In the genomic region with DNA sequence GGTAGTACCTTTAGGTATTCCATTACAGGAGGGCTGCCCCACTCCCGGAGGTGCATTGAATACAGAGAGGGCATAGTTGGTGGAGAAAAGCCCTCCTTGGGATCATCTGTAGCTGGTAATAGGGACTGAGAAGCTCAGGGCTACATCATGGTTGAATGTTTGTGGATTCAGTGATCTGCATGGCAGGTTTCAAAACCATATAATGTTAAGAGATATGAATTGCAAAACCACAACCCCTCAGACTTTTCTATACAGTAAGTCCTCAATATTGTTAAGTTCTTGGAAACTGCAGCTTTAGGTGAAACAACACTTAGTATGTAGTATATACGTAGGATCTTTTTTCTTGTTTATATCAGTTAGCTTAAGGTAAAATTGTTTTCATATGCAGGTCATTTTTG, we compare ENCODE assay signal across 10 cellular contexts. TPM values are rescaled to one million over a fixed set of nuclear protein-coding genes. Genes with fewer than 3 reads are reported as not detected.
DNase-seq lines count a peak whose midpoint lies in the region; ATAC-seq, FAIRE-seq and TF ChIP-seq lines count a peak whose summit lies in the region.
"Had no signal": no experiment of that assay in that cellular context is flagged by ENCODE, and none has a peak within 500 bp of the region (broad histone marks: within the 10 kb centered on the region; RNA-seq: fewer than 3 reads in every experiment).

No MANE protein-coding gene starts in this region.

- SMC1A ChIA-PET in GM12878 (lab: Charles Lee; ENCODE audit: uncharacterized antibody, unreplicated experiment): interaction anchor here (0.6 to 2.5 kb wide), 10 partner anchors 10 to 116 kb away, joined by 3 to 7 read pairs (median 3); no protein-coding TSS in a partner anchor

- TF ChIP-seq EP300 in GM12878 (IDR thresholded peaks at IDR 0.05; ENCODE audit: borderline replicate concordance in 1 of 2, control insufficient read depth in 1 of 2, low read depth in 2 of 2, low read length in 2 of 2) (no peak), tibial nerve (IDR thresholded peaks at IDR 0.05) (no peak)

- H3K27me3 ChIP-seq in GM12878 (replicated peaks in 1 of 2; ENCODE audit: control insufficient read depth in 2 of 2, insufficient read depth in 2 of 2, low read length in 1 of 2) (no peaks in the 10 kb centered on the region), tibial nerve (no peaks in the 10 kb centered on the region)

- H3K27ac ChIP-seq in GM12878 (ENCODE audit: control insufficient read depth, insufficient read depth): peak overlapping the region; percentile 2; the same call in 1 of the 2 replicates
- no peak overlapping the region for H3K27ac ChIP-seq in tibial nerve

- ATAC-seq in GM19463 (IDR thresholded peaks at IDR 0.05; ENCODE audit: unreplicated experiment): peak; percentile 31
- ATAC-seq in HG03066 (IDR thresholded peaks at IDR 0.05; ENCODE audit: low read depth, unreplicated experiment): peak; percentile 41
- ATAC-seq in GM12878: peak; percentile 76
- ATAC-seq in naive thymus-derived CD8-positive, alpha-beta T cell: no peak

- TF ChIP-seq POLR2A in GM12878 (IDR thresholded peaks at IDR 0.05; ENCODE audit: low read depth, low read length) (no peak), tibial nerve (IDR thresholded peaks at IDR 0.05) (no peak)

- no peak for TF ChIP-seq RAD21 in GM12878 (IDR thresholded peaks at IDR 0.05; ENCODE audit: insufficient read depth, low read depth, low read length)

- H4K20me1 ChIP-seq in GM12878 (ENCODE audit: control insufficient read depth, insufficient read depth): no peaks in the 10 kb centered on the region

- H3K4me1 ChIP-seq in GM12878 (ENCODE audit: control insufficient read depth, insufficient read depth, low read length): peaks cover 36% of the 10 kb centered on the region
- peaks cover 0 to 5% (median 2%) of the 10 kb centered on the region in 4 donors for H3K4me1 ChIP-seq in tibial nerve

- peaks cover 0 to 2% (median 0%) of the 10 kb centered on the region in 9 donors for H3K9me3 Mint-ChIP-seq in naive thymus-derived CD8-positive, alpha-beta T cell

- WGBS in GM12878 (ENCODE audit: insufficient coverage, insufficient replicate concordance, low lambda C conversion rate, missing lambda C conversion rate): 25% methylated on average over 2 of the region's 2 CpGs
- WGBS in tibial nerve, 2 donors: 87 to 97% methylated on average over 2 of the region's 2 CpGs

- no peak overlapping the region for H2AFZ ChIP-seq in GM12878 (ENCODE audit: control insufficient read depth, low read depth, low read length)

- no peaks in the 10 kb centered on the region for H3K27me3 Mint-ChIP-seq in naive thymus-derived CD8-positive, alpha-beta T cell
- H3K27me3 Mint-ChIP-seq: activated naive CD8-positive, alpha-beta T cell had no signal

- no peak overlapping the region for H3K9ac ChIP-seq in GM12878 (ENCODE audit: control insufficient read depth, insufficient read depth, low read length)

- no peak overlapping the region; the same call in 1 of the 2 replicates for H3K4me3 ChIP-seq in GM12878
- no peak overlapping the region for H3K4me3 ChIP-seq in tibial nerve

- H3K4me2 ChIP-seq in GM12878 (ENCODE audit: control insufficient read depth, insufficient read depth): peak overlapping the region; percentile 43; the same call in 1 of the 2 replicates

- in situ Hi-C loops in GM13977 (cut with MboI; ENCODE audit: low pct_unique_long_range_greater_than_20kb, low sequenced_read_pairs, unreplicated experiment) (no loop called here), GM12878 (cut with MboI) (no loop called here)

- CTCF ChIA-PET in GM12878 (lab: Yijun Ruan, JAX): interaction anchor here (1.0 to 1.6 kb wide), 2 partner anchors 10 to 102 kb away, joined by 4 read pairs; no protein-coding TSS in a partner anchor

- BruUV-seq in GM12878 (replicated peaks; lab: Mats Ljungman, UMichigan): no TSS peak

- TF ChIP-seq CTCF in GM13977 (IDR thresholded peaks at IDR 0.05; ENCODE audit: extremely low read depth, insufficient read depth, missing control alignments): no peak
- TF ChIP-seq CTCF in GM12878 (IDR thresholded peaks at IDR 0.05 in 2 of 3, conservative IDR thresholded peaks at IDR 0.05 in 1 of 3; ENCODE audit: control insufficient read depth in 2 of 3, extremely low read depth in 1 of 3, insufficient read depth in 1 of 3, low read depth in 3 of 3, low read length in 3 of 3): no peak
- TF ChIP-seq CTCF in tibial nerve (IDR thresholded peaks at IDR 0.05): no peak

- no peak for FAIRE-seq in GM12878 (lab: Jason Lieb, UNC)

- intact Hi-C loops in GM12878 (cut with micrococcal nuclease; ENCODE audit: unreplicated experiment): loop anchor here (2.0 kb wide), 1 partner anchor 153 kb away; no protein-coding TSS in a partner anchor

- H3K79me2 ChIP-seq in GM12878 (ENCODE audit: control insufficient read depth, insufficient read depth, low read length): peaks cover 19% of the 10 kb centered on the region

- POLR2A ChIA-PET in GM12878 (lab: Charles Lee): interaction anchor here (1.2 to 1.5 kb wide), 2 partner anchors 33 to 78 kb away, joined by 4 read pairs; no protein-coding TSS in a partner anchor
- POLR2A ChIA-PET in naive thymus-derived CD8-positive, alpha-beta T cell (lab: Charles Lee): no interaction called here

- H3K9me3 ChIP-seq in GM12878 (replicated peaks; ENCODE audit: control insufficient read depth, insufficient read depth, low read length) (no peaks in the 10 kb centered on the region), tibial nerve (peaks cover 0 to 3% (median 0%) of the 10 kb centered on the region in 4 donors)

- DNase-seq in GM13977 (ENCODE audit: low spot score): peak; percentile 31
- DNase-seq in GM12878 (ENCODE audit: low read depth, low spot score): peak; percentile 33
- DNase-seq in tibial nerve (ENCODE audit: low spot score in 2 of 2): no peak
- DNase-seq in stimulated activated CD4-positive, alpha-beta T cell treated with anti-CD3 and anti-CD28 coated beads, Interleukin-2, amount 100 ng/mL, for 48 hours: no peak
- DNase-seq in NCI-H187 treated with DMSO at 0.1 percent for 48 hours (lab: John Stamatoyannopoulos, UW): no peak
- no peak for DNase-seq in naive thymus-derived CD8-positive, alpha-beta T cell
- DNase-seq: DMS53 had no signal

- no peak overlapping the region for H3K4me3 Mint-ChIP-seq in naive thymus-derived CD8-positive, alpha-beta T cell
- H3K4me3 Mint-ChIP-seq: activated naive CD8-positive, alpha-beta T cell had no signal

- RAD21 ChIA-PET in GM12878 (lab: Charles Lee; ENCODE audit: unreplicated experiment): interaction anchor here (0.8 to 3.0 kb wide), 3 partner anchors 34 to 91 kb away, joined by 3 to 17 read pairs (median 4); no protein-coding TSS in a partner anchor

- H3K36me3 ChIP-seq in GM12878 (ENCODE audit: control insufficient read depth in 2 of 2, insufficient read depth in 2 of 2, low read length in 1 of 2) (no peaks in the 10 kb centered on the region), tibial nerve (no peaks in the 10 kb centered on the region)

- peak overlapping the region in 1 of 10 donors; percentile 46 for H3K27ac Mint-ChIP-seq in naive thymus-derived CD8-positive, alpha-beta T cell
- H3K27ac Mint-ChIP-seq: activated naive CD8-positive, alpha-beta T cell had no signal

- H3K36me3 Mint-ChIP-seq in naive thymus-derived CD8-positive, alpha-beta T cell: peaks cover 14 to 21% (median 15%) of the 10 kb centered on the region in 3 donors

- peaks cover 29 to 73% (median 58%) of the 10 kb centered on the region in 4 donors for H3K4me1 Mint-ChIP-seq in naive thymus-derived CD8-positive, alpha-beta T cell

TF ChIP-seq in GM12878, 131 proteins besides CTCF, POLR2A, EP300 and RAD21 (continues in another document):
- no peak for TF ChIP-seq RCOR1 (conservative IDR thresholded peaks at IDR 0.05; ENCODE audit: low read depth, low read length)
- TF ChIP-seq IRF4 (IDR thresholded peaks at IDR 0.05; ENCODE audit: low read depth, low read length): no peak
- TF ChIP-seq NRF1 (conservative IDR thresholded peaks at IDR 0.05; ENCODE audit: low read depth, low read length): no peak

RNA-seq across cellular contexts. Expression of a gene that starts 11.3 kb away (rescaled TPM):
- total RNA-seq in GM12878 (2013; cell fraction: nucleolus; rRNA removed): 144 and 165 TPM in 2 replicates
- total RNA-seq in GM12878 (2014; rRNA removed) (18.9 and 23.8 TPM in 2 replicates), GM12878 (2014; rRNA removed; fragmentation: Illumina TruSeq; extraction: Trizol) (31.1 and 31.8 TPM in 2 replicates), GM12878 (2021) (31.1 and 31.2 TPM in 2 replicates), tibial nerve (100 to 1,000 TPM in 2 of 4 donors, 10 to 100 TPM in 2; 91.2 to 109 (median 101) TPM)
- 2.6 TPM for polyA plus RNA-seq in GM12878 (2011; ENCODE audit: low read depth)
- polyA plus RNA-seq in GM12878 (2011; rRNA removed) (8.3 and 12.3 TPM in 2 replicates), GM12878 (2014; fragmentation: Illumina TruSeq; extraction: Trizol) (6.3 and 9.1 TPM in 2 replicates), GM12878 (2014; fragmentation: Nextera tagmentation; extraction: Ambion mirVana) (1 to 10 TPM in 1 of 2 experiments, under 1 TPM in 1; 0.73 to 2.4 TPM), GM12878 (2014; rRNA removed) (7.7 and 10.8 TPM in 2 replicates), GM12878 (2016; fragmentation: Nextera tagmentation; extraction: Ambion mirVana) (10 to 100 TPM; 17.1 to 20.5 TPM)
- polyA plus RNA-seq in GM12878 (2011; cell fraction: cytosol; rRNA removed): 6.5 and 8.3 TPM in 2 replicates
- 12.1 and 20.3 TPM in 2 replicates for polyA plus RNA-seq in GM12878 (2011; cell fraction: nucleus; rRNA removed)
- polyA plus RNA-seq in GM12878 (2012): 4.3 and 4.5 TPM in 2 replicates
- polyA minus RNA-seq in GM12878 (2011; rRNA and poly(A)+ RNA removed): 65.6 and 66.9 TPM in 2 replicates
- polyA minus RNA-seq in GM12878 (2011; cell fraction: cytosol; rRNA and poly(A)+ RNA removed): 31.9 and 32.4 TPM in 2 replicates
- polyA minus RNA-seq in GM12878 (2011; cell fraction: nucleus; rRNA and poly(A)+ RNA removed): 29.4 and 57.8 TPM in 2 replicates
- total RNA-seq in naive thymus-derived CD8-positive, alpha-beta T cell: 10 to 100 TPM; 51.5 to 59.5 TPM
- 10 to 100 TPM; 18.9 to 25.8 (median 24.2) TPM for polyA plus RNA-seq in naive thymus-derived CD8-positive, alpha-beta T cell

Comparison
In these comparisons a context has a peak if more than half of its experiments do, and no peak if none do; other contexts are left out.
1. DNase-seq: peak in GM13977 (single experiment) and GM12878 (single experiment); none in tibial nerve (0 of 2), stimulated activated CD4-positive, alpha-beta T cell treated with anti-CD3 and anti-CD28 coated beads, Interleukin-2, amount 100 ng/mL, for 48 hours (0 of 2), NCI-H187 treated with DMSO at 0.1 percent for 48 hours (single experiment) and naive thymus-derived CD8-positive, alpha-beta T cell (0 of 10).
2. ATAC-seq: peak in GM19463 (single experiment), HG03066 (single experiment) and GM12878 (single experiment); none in naive thymus-derived CD8-positive, alpha-beta T cell (0 of 2).